ENCODE assay signal across 10 cellular contexts in the genomic region with DNA sequence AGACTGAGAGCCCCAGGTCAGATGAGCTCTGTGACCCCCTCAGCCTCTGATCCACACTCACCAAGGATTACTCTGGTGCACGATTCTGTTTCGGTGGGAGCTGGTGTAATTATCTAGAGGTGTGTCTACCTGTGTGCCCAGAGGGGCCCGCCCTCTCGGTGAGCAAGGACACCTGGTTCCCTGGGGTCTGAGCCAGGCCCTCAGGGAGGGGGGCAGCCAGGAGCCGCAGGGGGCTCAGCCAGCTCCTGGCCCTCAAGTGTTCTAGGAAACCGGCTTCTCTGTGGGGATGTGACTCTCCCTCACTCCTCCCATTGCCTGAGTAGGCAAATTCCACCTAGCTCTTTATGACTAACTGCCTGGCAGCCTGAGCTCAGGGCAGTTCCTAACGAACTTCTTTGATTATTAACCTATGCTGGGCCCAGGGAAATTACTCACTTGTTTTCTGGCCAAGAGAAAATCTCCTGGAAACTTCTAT. TPM values are rescaled to one million over a fixed set of nuclear protein-coding genes. Genes with fewer than 3 reads are reported as not detected.
DNase-seq lines count a peak whose midpoint lies in the region; ATAC-seq and TF ChIP-seq lines count a peak whose summit lies in the region.
"Had no signal": no experiment of that assay in that cellular context is flagged by ENCODE, and none has a peak within 500 bp of the region (broad histone marks: within the 10 kb centered on the region; RNA-seq: fewer than 3 reads in every experiment).

No MANE protein-coding gene starts in this region.

- no peak for TF ChIP-seq RAD21 in liver (IDR thresholded peaks at IDR 0.05)

- H3K36me3 ChIP-seq in colonic mucosa: no peaks in the 10 kb centered on the region
- no peaks in the 10 kb centered on the region for H3K36me3 ChIP-seq in liver (ENCODE audit: control insufficient read depth in 4 of 4, insufficient read depth in 3 of 4, low read depth in 1 of 4, low read length in 3 of 4)

- ATAC-seq in GM18870 (IDR thresholded peaks at IDR 0.05; ENCODE audit: unreplicated experiment) (no peak), HG03469 (IDR thresholded peaks at IDR 0.05; ENCODE audit: unreplicated experiment) (no peak)

- H3K4me1 ChIP-seq in colonic mucosa: peaks cover 24% of the 10 kb centered on the region
- peaks cover 6 to 26% (median 13%) of the 10 kb centered on the region in 4 donors for H3K4me1 ChIP-seq in liver (ENCODE audit: control insufficient read depth in 4 of 4, insufficient read depth in 4 of 4, low read length in 3 of 4)

- H3K4me3 ChIP-seq in colonic mucosa (no peak overlapping the region), liver (ENCODE audit: low read depth in 1 of 3, low read length in 3 of 3) (no peak overlapping the region)

- DNase-seq in AG20443 (ENCODE audit: low spot score) (peak; percentile 93), M059J (ENCODE audit: low read depth) (peak; percentile 88), colonic mucosa (peak; percentile 78), GM20000 (ENCODE audit: low spot score) (no peak)
- DNase-seq in stimulated activated CD4-positive, alpha-beta T cell treated with anti-CD3 and anti-CD28 coated beads, Interleukin-15, amount 100 ng/mL, for 24 hours: no peak
- DNase-seq: activated gamma-delta T cell; stimulated activated CD4-positive, alpha-beta T cell treated with anti-CD3 and anti-CD28 coated beads, Interleukin-4, amount 100 ng/mL, for 24 hours had no signal

- no peaks in the 10 kb centered on the region for H3K9me3 ChIP-seq in colonic mucosa
- H3K9me3 ChIP-seq in liver (ENCODE audit: control insufficient read depth in 4 of 4, low read length in 3 of 4): no peaks in the 10 kb centered on the region

- H3K9ac ChIP-seq in colonic mucosa (ENCODE audit: low read depth in 2 of 2, low read length in 2 of 2): peak overlapping the region in 1 of 2 donors; percentile 48
- H3K9ac ChIP-seq in liver (ENCODE audit: low read depth in 1 of 2, low read length in 2 of 2): no peak overlapping the region

- TF ChIP-seq CTCF in colonic mucosa (IDR thresholded peaks at IDR 0.05) (no peak), liver (IDR thresholded peaks at IDR 0.05; ENCODE audit: low read depth, low read length, missing input control) (no peak), GM20000 (IDR thresholded peaks at IDR 0.05; ENCODE audit: extremely low read depth, missing control alignments) (no peak)

- WGBS in liver: 47% methylated on average over 7 of the region's 7 CpGs

- peak overlapping the region; percentile 93 for H3K27ac ChIP-seq in colonic mucosa
- H3K27ac ChIP-seq in liver (ENCODE audit: low read depth in 1 of 2, low read length in 2 of 2): peak overlapping the region; percentile 19 to 59

- intact Hi-C loops in colonic mucosa (cut with DNase I): no loop called here

- H3K27me3 ChIP-seq in colonic mucosa: no peaks in the 10 kb centered on the region
- no peaks in the 10 kb centered on the region for H3K27me3 ChIP-seq in liver (ENCODE audit: control insufficient read depth in 4 of 4, insufficient read depth in 4 of 4, low read length in 3 of 4)

TF ChIP-seq in liver, 16 proteins besides CTCF, POLR2A, EP300 and RAD21:
- TF ChIP-seq JUND (IDR thresholded peaks at IDR 0.05) (no peak), RXRA (IDR thresholded peaks at IDR 0.05) (no peak), SP1 (IDR thresholded peaks at IDR 0.05) (no peak), HNF4A (conservative IDR thresholded peaks at IDR 0.05) (peak; percentile 8 to 15)
- TF ChIP-seq, protein P1, sequence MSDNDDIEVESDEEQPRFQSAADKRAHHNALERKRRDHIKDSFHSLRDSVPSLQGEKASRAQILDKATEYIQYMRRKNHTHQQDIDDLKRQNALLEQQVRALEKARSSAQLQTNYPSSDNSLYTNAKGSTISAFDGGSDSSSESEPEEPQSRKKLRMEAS (IDR thresholded peaks at IDR 0.05): no peak

RNA-seq across cellular contexts. Expression of a gene that starts 17.4 kb away (rescaled TPM):
- 6.5 and 8.7 TPM in 2 replicates for total RNA-seq in M059J (2014; rRNA removed; shearing (Covaris generic))
- total RNA-seq in colonic mucosa (10 to 100 TPM; 62.1 to 62.9 TPM), liver (1 to 10 TPM; 5.0 to 8.5 TPM)
- polyA plus RNA-seq in liver: 1 to 10 TPM; 2.0 to 5.8 TPM

Comparison
In these comparisons a context has a peak if more than half of its experiments do, and no peak if none do; other contexts are left out.
1. DNase-seq: peak in AG20443 (single experiment), M059J (single experiment) and colonic mucosa (single experiment); none in GM20000 (single experiment) and stimulated activated CD4-positive, alpha-beta T cell treated with anti-CD3 and anti-CD28 coated beads, Interleukin-15, amount 100 ng/mL, for 24 hours (single experiment).